1 cellular context compared by ENCODE assay signal in the genomic region with DNA sequence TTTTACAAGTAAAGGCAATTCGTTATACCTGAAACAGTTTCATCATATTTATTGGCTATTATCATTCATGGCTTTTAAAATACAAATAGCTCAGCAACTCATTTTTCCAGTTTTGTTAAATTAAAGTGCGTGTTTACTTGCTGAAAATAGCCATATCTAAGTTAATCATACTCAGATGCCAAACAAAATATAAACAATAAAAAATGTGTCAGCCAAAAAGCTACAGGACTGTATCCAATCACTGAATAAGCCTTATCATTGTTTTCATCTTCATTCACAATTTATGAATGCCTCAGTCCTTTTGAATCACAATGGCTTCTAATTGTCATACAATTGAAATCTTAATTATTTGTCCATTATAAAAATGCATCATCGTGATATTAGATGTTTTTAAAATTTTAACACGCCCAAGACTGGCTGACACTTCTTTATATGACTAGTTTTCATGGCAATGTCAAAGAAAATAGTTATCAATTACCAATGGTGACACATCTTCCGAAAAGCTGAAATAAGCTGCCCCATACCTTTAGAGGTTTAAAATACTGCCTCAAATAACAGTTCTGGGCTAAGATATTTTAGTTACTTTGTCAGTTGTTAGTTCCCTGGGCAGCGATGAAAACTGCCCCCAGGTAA.
TF ChIP-seq lines count a peak whose summit lies in the region.

No MANE protein-coding gene starts in this region.

TF ChIP-seq in K562, 482 proteins besides CTCF, POLR2A, EP300 and RAD21:
- TF ChIP-seq CBX2 (IDR thresholded peaks at IDR 0.05; ENCODE audit: insufficient read depth, low read length, poor library complexity, severe bottlenecking) (peak; percentile 44), NR3C1 (CRISPR knock-in tag; IDR thresholded peaks at IDR 0.05) (no peak), DACH1 (IDR thresholded peaks at IDR 0.05; ENCODE audit: partially characterized antibody) (no peak), CBX8 (IDR thresholded peaks at IDR 0.05; ENCODE audit: borderline replicate concordance, extremely low read depth, low read depth, low read length, poor library complexity, severe bottlenecking) (peak; percentile 94)
